Comparison of ENCODE assay signal across 8 cellular contexts in the genomic region with DNA sequence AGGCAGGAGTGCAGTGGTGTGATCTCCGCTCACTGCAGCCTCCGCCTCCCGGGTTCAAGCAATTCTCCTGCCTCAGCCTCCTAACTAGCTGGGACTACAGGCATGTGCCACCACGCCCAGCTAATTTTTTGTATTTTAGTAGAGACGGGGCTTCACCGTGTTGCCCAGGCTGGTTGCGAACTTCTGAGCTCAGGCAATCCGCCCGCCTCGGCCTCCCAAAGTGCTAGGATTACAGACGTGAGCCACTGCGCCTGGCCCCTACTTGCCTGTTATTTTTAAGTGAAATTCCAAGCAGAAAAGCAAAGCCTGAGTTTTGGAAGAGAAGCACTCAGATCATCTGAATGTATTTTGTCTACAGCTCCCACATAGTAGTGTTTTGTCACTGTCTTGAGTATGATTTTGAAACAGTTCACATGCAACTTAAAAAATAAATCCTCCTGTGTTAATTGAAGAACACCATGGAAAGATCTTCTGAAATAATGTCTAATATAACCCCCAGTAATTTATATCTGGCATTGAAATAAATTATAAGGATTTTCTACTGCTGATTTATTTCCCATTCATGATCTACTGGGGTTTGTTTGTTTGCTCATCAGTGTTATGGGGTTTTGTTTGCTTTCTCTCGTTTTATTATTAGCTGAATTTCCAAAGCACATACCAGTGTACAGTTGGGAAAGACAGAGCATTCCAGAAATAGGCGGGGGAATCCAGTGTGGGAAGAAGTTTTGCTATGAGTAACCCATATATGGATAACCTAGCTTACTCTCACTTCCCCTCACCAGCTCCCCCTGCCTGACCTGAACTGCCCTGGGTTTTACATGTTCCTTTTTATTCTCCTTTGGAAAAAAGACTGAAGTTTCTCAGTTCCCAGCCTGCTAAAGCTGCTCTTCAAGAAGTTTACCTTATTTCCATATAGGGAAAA.
DNase-seq lines count a peak whose midpoint lies in the region; ATAC-seq and TF ChIP-seq lines count a peak whose summit lies in the region.

No MANE protein-coding gene starts in this region.

- H3K36me3 Mint-ChIP-seq in Calu3 (ENCODE audit: insufficient read depth, unreplicated experiment) (no peaks in the 10 kb centered on the region), nephron progenitor cell (ENCODE audit: low read depth) (peaks cover 3% of the 10 kb centered on the region)

- no peaks in the 10 kb centered on the region for H3K36me3 ChIP-seq in colonic mucosa

- no peak for ATAC-seq in HG03457 (IDR thresholded peaks at IDR 0.05; ENCODE audit: unreplicated experiment)

- peak; percentile 63 for DNase-seq in Calu3
- DNase-seq in NOMO-1 treated with DMSO at 0.1 percent for 48 hours (lab: John Stamatoyannopoulos, UW; ENCODE audit: unreplicated experiment): peak; percentile 41
- peak; percentile 82 for DNase-seq in epithelial cell of proximal tubule (ENCODE audit: low read depth)
- peak; percentile 75 for DNase-seq in non-pigmented ciliary epithelial cell (ENCODE audit: low read depth)
- DNase-seq in activated CD8-positive, alpha-beta memory T cell treated with anti-CD3 and anti-CD28 coated beads, Interleukin-2, amount 50 U/mL, for 4 hours: no peak
- DNase-seq in colonic mucosa: no peak
- no peak for DNase-seq in nephron progenitor cell

- TF ChIP-seq CTCF in Calu3 (IDR thresholded peaks at IDR 0.05; ENCODE audit: unreplicated experiment) (no peak), epithelial cell of proximal tubule (conservative IDR thresholded peaks at IDR 0.05; ENCODE audit: low read depth, low read length) (peak; percentile 53), colonic mucosa (IDR thresholded peaks at IDR 0.05) (no peak), nephron progenitor cell (IDR thresholded peaks at IDR 0.05) (no peak)

- H3K27me3 Mint-ChIP-seq in Calu3 (ENCODE audit: unreplicated experiment) (no peaks in the 10 kb centered on the region), nephron progenitor cell (ENCODE audit: low read depth, poor library complexity) (peaks cover 3% of the 10 kb centered on the region)

- CTCF ChIA-PET in Calu3 (lab: Charles Lee): interaction anchor here (0.6 to 1.1 kb wide), 2 partner anchors 15 to 1339 kb away, joined by 3 to 4 read pairs; a partner anchor contains a TSS

- H3K27ac ChIP-seq in colonic mucosa: no peak overlapping the region

- H3K4me1 ChIP-seq in colonic mucosa: no peaks in the 10 kb centered on the region

- H3K4me3 Mint-ChIP-seq in Calu3 (ENCODE audit: low read depth, unreplicated experiment) (peak overlapping the region; percentile 11), nephron progenitor cell (no peak overlapping the region)

- H3K9ac ChIP-seq in colonic mucosa (ENCODE audit: low read depth in 2 of 2, low read length in 2 of 2): no peak overlapping the region

- H3K27me3 ChIP-seq in colonic mucosa: no peaks in the 10 kb centered on the region

- H3K4me3 ChIP-seq in epithelial cell of proximal tubule (ENCODE audit: low read depth, low read length) (no peak overlapping the region), colonic mucosa (no peak overlapping the region)

- intact Hi-C loops in Calu3 (cut with micrococcal nuclease; ENCODE audit: unreplicated experiment): no loop called here
- intact Hi-C loops in colonic mucosa (cut with DNase I): no loop called here

- no peaks in the 10 kb centered on the region for H3K9me3 ChIP-seq in colonic mucosa

- H3K27ac Mint-ChIP-seq in Calu3 (ENCODE audit: unreplicated experiment): peak overlapping the region; percentile 18
- no peak overlapping the region for H3K27ac Mint-ChIP-seq in nephron progenitor cell

- no peaks in the 10 kb centered on the region for H3K9me3 Mint-ChIP-seq in Calu3 (ENCODE audit: low read depth, unreplicated experiment)
- H3K9me3 Mint-ChIP-seq in nephron progenitor cell: no peaks in the 10 kb centered on the region

- BruUV-seq in Calu3 (replicated peaks; lab: Mats Ljungman, UMichigan): no TSS peak

- H3K4me1 Mint-ChIP-seq in Calu3 (ENCODE audit: low read depth, unreplicated experiment) (peaks cover 32% of the 10 kb centered on the region), nephron progenitor cell (peaks cover 38% of the 10 kb centered on the region)

Comparison
In these comparisons a context has a peak if more than half of its experiments do, and no peak if none do; other contexts are left out.
1. DNase-seq: peak in Calu3 (single experiment), NOMO-1 treated with DMSO at 0.1 percent for 48 hours (single experiment), epithelial cell of proximal tubule (single experiment) and non-pigmented ciliary epithelial cell (single experiment); none in activated CD8-positive, alpha-beta memory T cell treated with anti-CD3 and anti-CD28 coated beads, Interleukin-2, amount 50 U/mL, for 4 hours (single experiment), colonic mucosa (single experiment) and nephron progenitor cell (single experiment).